12 cellular contexts compared by ENCODE assay signal in the genomic region with DNA sequence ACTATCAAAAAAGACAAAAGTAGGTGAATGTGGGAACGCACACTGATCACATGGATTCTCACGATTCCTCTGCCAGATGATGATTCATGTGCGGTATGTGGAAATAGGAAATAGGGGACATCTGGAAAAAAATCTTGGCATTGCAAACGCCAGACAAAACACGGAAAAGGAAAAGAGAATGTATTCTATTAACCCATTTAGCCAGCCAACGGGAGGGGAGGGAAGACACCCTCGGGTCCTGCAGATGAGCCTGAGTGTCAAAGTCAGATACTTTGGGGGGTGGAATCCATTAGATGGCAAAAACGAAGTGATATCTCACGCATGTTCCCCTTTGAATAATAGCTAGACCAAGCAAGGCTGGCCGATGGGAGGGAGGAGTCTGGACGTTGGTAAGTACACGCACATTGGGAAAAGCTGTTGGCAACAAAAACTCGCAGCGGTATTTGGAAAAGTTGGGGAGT.
A peak's percentile ranks its signal among the peaks of the same experiment; 100 is the strongest.
DNase-seq lines count a peak whose midpoint lies in the region; ATAC-seq, FAIRE-seq and TF ChIP-seq lines count a peak whose summit lies in the region.
"Had no signal": no experiment of that assay in that cellular context is flagged by ENCODE, and none has a peak within 500 bp of the region (broad histone marks: within the 10 kb centered on the region; RNA-seq: fewer than 3 reads in every experiment).

No MANE protein-coding gene starts in this region.

- intact Hi-C loops in HepG2 (cut with micrococcal nuclease; ENCODE audit: unreplicated experiment) = no loop called here

- no peak for DNase-seq in HepG2 (ENCODE audit: low spot score)
- peak; percentile 98 for DNase-seq in fibroblast of pulmonary artery (ENCODE audit: low read depth)
- no peak for DNase-seq in osteoblast (ENCODE audit: insufficient read length, low spot score, missing footprints)
- DNase-seq in SJCRH30 = no peak
- no peak for DNase-seq in DMS79 (lab: John Stamatoyannopoulos, UW)
- DNase-seq in cerebellar cortex (ENCODE audit: low spot score) = no peak
- DNase-seq in activated T-cell treated with anti-CD3 and anti-CD28 coated beads for 4 hours = no peak
- DNase-seq: MV-4-11; stimulated activated CD8-positive, alpha-beta memory T cell treated with anti-CD3 and anti-CD28 coated beads, Interleukin-4, amount 100 ng/mL, for 48 hours had no signal

- in situ Hi-C loops in HepG2 (cut with HindIII; ENCODE audit: extremely low pct_ligation_motif_present, low pct_unique_long_range_greater_than_20kb) = no loop called here

- H3K4me1 ChIP-seq in liver (ENCODE audit: control insufficient read depth in 4 of 4, insufficient read depth in 4 of 4, low read length in 3 of 4) (no peaks in the 10 kb centered on the region), HepG2 (ENCODE audit: insufficient read depth, low read length) (no peaks in the 10 kb centered on the region), osteoblast (ENCODE audit: insufficient read depth, low read length) (peaks cover 17% of the 10 kb centered on the region), SJCRH30 (peaks cover 18% of the 10 kb centered on the region)

- H3K9me3 ChIP-seq in liver (ENCODE audit: control insufficient read depth in 4 of 4, low read length in 3 of 4) (no peaks in the 10 kb centered on the region), HepG2 (ENCODE audit: low read length) (no peaks in the 10 kb centered on the region), osteoblast (ENCODE audit: low read depth, low read length) (no peaks in the 10 kb centered on the region), SJCRH30 (replicated peaks) (no peaks in the 10 kb centered on the region; the same call in 1 of the 2 replicates)

- H3K27me3 ChIP-seq in liver (ENCODE audit: control insufficient read depth in 4 of 4, insufficient read depth in 4 of 4, low read length in 3 of 4) = no peaks in the 10 kb centered on the region
- H3K27me3 ChIP-seq in HepG2 (ENCODE audit: control insufficient read depth in 1 of 2, insufficient read depth in 2 of 2, low read length in 2 of 2) = peaks cover 3 to 65% of the 10 kb centered on the region in 2 experiments; a peak in 3 of 5 replicates
- no peaks in the 10 kb centered on the region for H3K27me3 ChIP-seq in osteoblast (ENCODE audit: insufficient read depth, low read length)
- H3K27me3 ChIP-seq in SJCRH30 = no peaks in the 10 kb centered on the region

- WGBS in liver = 65% methylated on average over 14 of the region's 14 CpGs
- 16% methylated on average over 14 of the region's 14 CpGs for WGBS in HepG2 (ENCODE audit: low lambda C conversion rate)

- no peak for TF ChIP-seq POLR2A in HepG2 (IDR thresholded peaks at IDR 0.05; ENCODE audit: insufficient read depth in 1 of 2, low read depth in 2 of 2, low read length in 2 of 2)

- H3K79me2 ChIP-seq in HepG2 (ENCODE audit: insufficient read depth, low read length) = no peaks in the 10 kb centered on the region
- peaks cover 27% of the 10 kb centered on the region for H3K79me2 ChIP-seq in osteoblast (ENCODE audit: insufficient read depth, low read length)

- TF ChIP-seq RAD21 in liver (IDR thresholded peaks at IDR 0.05) (peak in 1 of 2 donors; percentile 21), HepG2 (CRISPR knock-in tag; IDR thresholded peaks at IDR 0.05) (no peak)

- H3K36me3 ChIP-seq in liver (ENCODE audit: control insufficient read depth in 4 of 4, insufficient read depth in 3 of 4, low read depth in 1 of 4, low read length in 3 of 4) = no peaks in the 10 kb centered on the region
- no peaks in the 10 kb centered on the region for H3K36me3 ChIP-seq in HepG2 (replicated peaks in 1 of 2; ENCODE audit: control insufficient read depth in 1 of 2, insufficient read depth in 2 of 2, low read length in 2 of 2)
- peaks cover 13% of the 10 kb centered on the region for H3K36me3 ChIP-seq in osteoblast (ENCODE audit: insufficient read depth, low read length)
- peaks cover 4% of the 10 kb centered on the region for H3K36me3 ChIP-seq in SJCRH30

- H2AFZ ChIP-seq in HepG2 (ENCODE audit: low read length) (no peak overlapping the region), osteoblast (ENCODE audit: low read length) (no peak overlapping the region)

- no peak for FAIRE-seq in HepG2 (lab: Jason Lieb, UNC)

- H3K9ac ChIP-seq in liver (ENCODE audit: low read depth in 1 of 2, low read length in 2 of 2) = no peak overlapping the region
- H3K9ac ChIP-seq in HepG2 (ENCODE audit: insufficient read depth, low read depth, low read length) = no peak overlapping the region

- H3K4me3 ChIP-seq in liver (ENCODE audit: low read depth in 1 of 3, low read length in 3 of 3) = no peak overlapping the region
- no peak overlapping the region for H3K4me3 ChIP-seq in HepG2 (replicated peaks in 1 of 3; ENCODE audit: insufficient read depth in 1 of 3, low read depth in 2 of 3, low read length in 3 of 3)
- H3K4me3 ChIP-seq in fibroblast of pulmonary artery (replicated peaks; ENCODE audit: low read depth, low read length) = peak overlapping the region; percentile 19
- H3K4me3 ChIP-seq in osteoblast (ENCODE audit: insufficient read depth, low read length) = peak overlapping the region; percentile 50
- no peak overlapping the region for H3K4me3 ChIP-seq in SJCRH30

- no peak for TF ChIP-seq EP300 in HepG2 (IDR thresholded peaks at IDR 0.05; ENCODE audit: low read depth in 2 of 2, low read length in 2 of 2)
- TF ChIP-seq EP300 in HepG2 (CRISPR knock-in tag; IDR thresholded peaks at IDR 0.05; ENCODE audit: borderline replicate concordance) = no peak

- H3K4me2 ChIP-seq in HepG2 (ENCODE audit: low read depth, low read length) (no peak overlapping the region), osteoblast (ENCODE audit: insufficient read depth, low read length) (peak overlapping the region; percentile 68)

- no peak for ATAC-seq in HepG2
- ATAC-seq: activated naive CD4-positive, alpha-beta T cell treated with anti-CD3 and anti-CD28 coated beads, Interleukin-2, amount 50 U/mL, for 72 hours; WTC11 had no signal

- H3K27ac ChIP-seq in liver (ENCODE audit: low read depth in 1 of 2, low read length in 2 of 2) (peak overlapping the region; percentile 58 to 69), HepG2 (ENCODE audit: extremely low read length, insufficient read depth, low read length) (no peak overlapping the region), osteoblast (ENCODE audit: low read depth, low read length) (peak overlapping the region; percentile 80), SJCRH30 (no peak overlapping the region)

- CTCF ChIA-PET in HepG2 (lab: Yijun Ruan, JAX; ENCODE audit: low intra/inter-chr PET ratio, low total read pairs) = no interaction called here

- H4K20me1 ChIP-seq in HepG2 (ENCODE audit: insufficient read depth, low read length) (no peaks in the 10 kb centered on the region), osteoblast (ENCODE audit: insufficient read depth, low read length) (no peaks in the 10 kb centered on the region)

- POLR2A ChIA-PET in HepG2 (lab: Yijun Ruan, JAX) = no interaction called here

- TF ChIP-seq CTCF in liver (IDR thresholded peaks at IDR 0.05; ENCODE audit: low read depth, low read length, missing input control) (no peak), HepG2 (CRISPR knock-in tag; IDR thresholded peaks at IDR 0.05) (no peak), fibroblast of pulmonary artery (IDR thresholded peaks at IDR 0.05; ENCODE audit: low read length, missing control alignments) (no peak), osteoblast (IDR thresholded peaks at IDR 0.05; ENCODE audit: extremely low read depth, low read depth, low read length) (no peak)

- BruUV-seq in HepG2 (replicated peaks; lab: Mats Ljungman, UMichigan) = no TSS peak

TF ChIP-seq in liver, 16 proteins besides CTCF, POLR2A, EP300 and RAD21:
- peak; percentile 48 to 54 for TF ChIP-seq JUND (IDR thresholded peaks at IDR 0.05)
- TF ChIP-seq NR2F2 (IDR thresholded peaks at IDR 0.05) = peak; percentile 47
- TF ChIP-seq GABPA (IDR thresholded peaks at IDR 0.05 in 1 of 2, conservative IDR thresholded peaks at IDR 0.05 in 1 of 2) = no peak

TF ChIP-seq in HepG2, 621 proteins besides CTCF, POLR2A, EP300 and RAD21 (continues in another document):
- TF ChIP-seq, protein P1, sequence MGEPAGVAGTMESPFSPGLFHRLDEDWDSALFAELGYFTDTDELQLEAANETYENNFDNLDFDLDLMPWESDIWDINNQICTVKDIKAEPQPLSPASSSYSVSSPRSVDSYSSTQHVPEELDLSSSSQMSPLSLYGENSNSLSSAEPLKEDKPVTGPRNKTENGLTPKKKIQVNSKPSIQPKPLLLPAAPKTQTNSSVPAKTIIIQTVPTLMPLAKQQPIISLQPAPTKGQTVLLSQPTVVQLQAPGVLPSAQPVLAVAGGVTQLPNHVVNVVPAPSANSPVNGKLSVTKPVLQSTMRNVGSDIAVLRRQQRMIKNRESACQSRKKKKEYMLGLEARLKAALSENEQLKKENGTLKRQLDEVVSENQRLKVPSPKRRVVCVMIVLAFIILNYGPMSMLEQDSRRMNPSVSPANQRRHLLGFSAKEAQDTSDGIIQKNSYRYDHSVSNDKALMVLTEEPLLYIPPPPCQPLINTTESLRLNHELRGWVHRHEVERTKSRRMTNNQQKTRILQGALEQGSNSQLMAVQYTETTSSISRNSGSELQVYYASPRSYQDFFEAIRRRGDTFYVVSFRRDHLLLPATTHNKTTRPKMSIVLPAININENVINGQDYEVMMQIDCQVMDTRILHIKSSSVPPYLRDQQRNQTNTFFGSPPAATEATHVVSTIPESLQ (CRISPR knock-in tag; conservative IDR thresholded peaks at IDR 0.05) = no peak
- no peak for TF ChIP-seq REST (IDR thresholded peaks at IDR 0.05; ENCODE audit: borderline replicate concordance in 1 of 2, low read depth in 1 of 2, low read length in 2 of 2)

Comparison
In these comparisons a context has a peak if more than half of its experiments do, and no peak if none do; other contexts are left out.
1. H3K27ac ChIP-seq: peak in liver (2 of 2) and osteoblast (single experiment); none in HepG2 (single experiment) and SJCRH30 (single experiment).
2. H3K4me3 ChIP-seq: peak in fibroblast of pulmonary artery (single experiment) and osteoblast (single experiment); none in liver (0 of 3), HepG2 (0 of 3) and SJCRH30 (single experiment).